8 cellular contexts compared by ENCODE assay signal in genomic region chr10:62083868-62084267, GRCh38.
DNase-seq lines count a peak whose midpoint lies in the region; ATAC-seq, FAIRE-seq and TF ChIP-seq lines count a peak whose summit lies in the region.

No MANE protein-coding gene starts in this region.

- no peak for TF ChIP-seq EP300 in transverse colon (IDR thresholded peaks at IDR 0.05; ENCODE audit: low read depth)

- peak overlapping the region in 1 of 2 donors; percentile 1 for H3K4me3 ChIP-seq in CD4-positive, alpha-beta memory T cell (ENCODE audit: low read length in 2 of 2)
- no peak overlapping the region for H3K4me3 ChIP-seq in transverse colon
- no peak overlapping the region for H3K4me3 ChIP-seq in kidney (ENCODE audit: low read length in 2 of 2)

- peak overlapping the region; percentile 45 for H3K27ac ChIP-seq in CD4-positive, alpha-beta memory T cell (ENCODE audit: low read depth, low read length)
- peak overlapping the region; percentile 84 to 88 (median 86) for H3K27ac ChIP-seq in transverse colon
- H3K27ac ChIP-seq in kidney (ENCODE audit: low read depth in 2 of 2, low read length in 2 of 2) = peak overlapping the region in 1 of 2 donors; percentile 79

- peaks cover 75% of the 10 kb centered on the region for H3K4me1 ChIP-seq in CD4-positive, alpha-beta memory T cell (ENCODE audit: insufficient read depth, low read length)
- peaks cover 23 to 54% (median 43%) of the 10 kb centered on the region in 4 donors for H3K4me1 ChIP-seq in transverse colon
- peaks cover 23 to 31% of the 10 kb centered on the region in 2 donors for H3K4me1 ChIP-seq in kidney (ENCODE audit: control insufficient read depth in 1 of 2, insufficient read depth in 1 of 2, low read depth in 1 of 2, low read length in 2 of 2)

- CTCF ChIA-PET in CD4-positive, alpha-beta memory T cell (lab: Charles Lee; ENCODE audit: partially characterized antibody) = interaction anchor here (0.7 to 2.4 kb wide), 6 partner anchors 9 to 187 kb away, joined by 3 to 11 read pairs (median 5); no protein-coding TSS in a partner anchor

- POLR2A ChIA-PET in CD4-positive, alpha-beta memory T cell (lab: Charles Lee; ENCODE audit: partially characterized antibody) = interaction anchor here (0.6 to 8.6 kb wide), 7 partner anchors 11 to 183 kb away, joined by 3 to 133 read pairs (median 13); partner anchors contain the start of gene ARID5B

- 53 to 55% methylated on average over 1 of the region's 1 CpG for WGBS in transverse colon (ENCODE audit: low coverage in 1 of 2), 2 donors

- TF ChIP-seq POLR2A in transverse colon (IDR thresholded peaks at IDR 0.05) = no peak

- DNase-seq in CD4-positive, alpha-beta memory T cell = no peak
- DNase-seq in NCI-H187 (lab: John Stamatoyannopoulos, UW) (peak; percentile 7 to 15), kidney tubule cell (ENCODE audit: low spot score) (peak; percentile 44), transverse colon (peak; percentile 42), kidney (no peak), AG08395 (ENCODE audit: low spot score) (no peak)
- no peak for DNase-seq in activated naive CD8-positive, alpha-beta T cell treated with anti-CD3 and anti-CD28 coated beads, Interleukin-2, amount 50 U/mL, for 24 hours

- intact Hi-C loops in CD4-positive, alpha-beta memory T cell (cut with micrococcal nuclease) = no loop called here
- intact Hi-C loops in transverse colon (cut with DNase I; ENCODE audit: low total_unique reads) = no loop called here
- intact Hi-C loops in kidney (cut with DNase I) = no loop called here

- H3K9me3 ChIP-seq in CD4-positive, alpha-beta memory T cell (ENCODE audit: control insufficient read depth in 1 of 2, low read length in 2 of 2) = no peaks in the 10 kb centered on the region
- H3K9me3 ChIP-seq in transverse colon (no peaks in the 10 kb centered on the region), kidney (ENCODE audit: control insufficient read depth in 1 of 2, low read length in 2 of 2) (no peaks in the 10 kb centered on the region)

- no peaks in the 10 kb centered on the region for H3K27me3 ChIP-seq in CD4-positive, alpha-beta memory T cell (ENCODE audit: insufficient read depth, low read length)
- no peaks in the 10 kb centered on the region for H3K27me3 ChIP-seq in transverse colon

- H3K9ac ChIP-seq in kidney (ENCODE audit: low read length in 2 of 2) = no peak overlapping the region

- no peaks in the 10 kb centered on the region for H3K27me3 Mint-ChIP-seq in CD4-positive, alpha-beta memory T cell
- H3K27me3 Mint-ChIP-seq in activated naive CD8-positive, alpha-beta T cell treated with anti-CD3 and anti-CD28 coated beads, Interleukin-2, amount 50 U/mL, for 24 hours = no peaks in the 10 kb centered on the region

- in situ Hi-C loops in transverse colon (cut with MboI; ENCODE audit: low pct_ligation_motif_present in 1 of 4, low pct_unique_long_range_greater_than_20kb in 1 of 4, low sequenced_read_pairs in 3 of 4) = no loop called here

- H3K27ac Mint-ChIP-seq in CD4-positive, alpha-beta memory T cell = peak overlapping the region; percentile 24 to 95 (median 89)
- H3K27ac Mint-ChIP-seq in activated naive CD8-positive, alpha-beta T cell treated with anti-CD3 and anti-CD28 coated beads, Interleukin-2, amount 50 U/mL, for 24 hours = peak overlapping the region; percentile 85

- H3K9me3 Mint-ChIP-seq in CD4-positive, alpha-beta memory T cell = peaks cover 0 to 5% (median 0%) of the 10 kb centered on the region in 8 donors
- H3K9me3 Mint-ChIP-seq in activated naive CD8-positive, alpha-beta T cell treated with anti-CD3 and anti-CD28 coated beads, Interleukin-2, amount 50 U/mL, for 24 hours = peaks cover 4% of the 10 kb centered on the region

- H3K36me3 ChIP-seq in CD4-positive, alpha-beta memory T cell (ENCODE audit: insufficient read depth, low read length) = peaks cover 29% of the 10 kb centered on the region
- H3K36me3 ChIP-seq in transverse colon (peaks cover 0 to 13% (median 4%) of the 10 kb centered on the region in 4 donors), kidney (ENCODE audit: control insufficient read depth in 1 of 2, insufficient read depth in 2 of 2, low read length in 2 of 2) (peaks cover 14 to 33% of the 10 kb centered on the region in 2 donors)

- peaks cover 48 to 78% (median 63%) of the 10 kb centered on the region in 4 donors for H3K4me1 Mint-ChIP-seq in CD4-positive, alpha-beta memory T cell
- peaks cover 77% of the 10 kb centered on the region for H3K4me1 Mint-ChIP-seq in activated naive CD8-positive, alpha-beta T cell treated with anti-CD3 and anti-CD28 coated beads, Interleukin-2, amount 50 U/mL, for 24 hours

- no peak for ATAC-seq in activated naive CD8-positive, alpha-beta T cell treated with anti-CD3 and anti-CD28 coated beads, Interleukin-2, amount 50 U/mL, for 24 hours
- ATAC-seq in HG03342 (IDR thresholded peaks at IDR 0.05; ENCODE audit: unreplicated experiment) = no peak

- H3K36me3 Mint-ChIP-seq in CD4-positive, alpha-beta memory T cell = peaks cover 51 to 54% of the 10 kb centered on the region in 2 donors
- H3K36me3 Mint-ChIP-seq in activated naive CD8-positive, alpha-beta T cell treated with anti-CD3 and anti-CD28 coated beads, Interleukin-2, amount 50 U/mL, for 24 hours (ENCODE audit: low read depth) = peaks cover 47% of the 10 kb centered on the region

- no peak for FAIRE-seq in kidney (lab: Jason Lieb, UNC)

- peak overlapping the region in 7 of 8 donors; percentile 58 to 83 (median 72) for H3K4me3 Mint-ChIP-seq in CD4-positive, alpha-beta memory T cell
- H3K4me3 Mint-ChIP-seq in activated naive CD8-positive, alpha-beta T cell treated with anti-CD3 and anti-CD28 coated beads, Interleukin-2, amount 50 U/mL, for 24 hours = peak overlapping the region; percentile 58

- TF ChIP-seq CTCF in transverse colon (IDR thresholded peaks at IDR 0.05) (no peak), kidney (IDR thresholded peaks at IDR 0.05; ENCODE audit: borderline replicate concordance, extremely low read depth, insufficient read depth) (no peak)

Comparison
In these comparisons a context has a peak if more than half of its experiments do, and no peak if none do; other contexts are left out.
1. DNase-seq: peak in NCI-H187 (2 of 2), kidney tubule cell (single experiment) and transverse colon (single experiment); none in CD4-positive, alpha-beta memory T cell (0 of 5), activated naive CD8-positive, alpha-beta T cell treated with anti-CD3 and anti-CD28 coated beads, Interleukin-2, amount 50 U/mL, for 24 hours (single experiment), kidney (single experiment) and AG08395 (single experiment).